In the genomic region with DNA sequence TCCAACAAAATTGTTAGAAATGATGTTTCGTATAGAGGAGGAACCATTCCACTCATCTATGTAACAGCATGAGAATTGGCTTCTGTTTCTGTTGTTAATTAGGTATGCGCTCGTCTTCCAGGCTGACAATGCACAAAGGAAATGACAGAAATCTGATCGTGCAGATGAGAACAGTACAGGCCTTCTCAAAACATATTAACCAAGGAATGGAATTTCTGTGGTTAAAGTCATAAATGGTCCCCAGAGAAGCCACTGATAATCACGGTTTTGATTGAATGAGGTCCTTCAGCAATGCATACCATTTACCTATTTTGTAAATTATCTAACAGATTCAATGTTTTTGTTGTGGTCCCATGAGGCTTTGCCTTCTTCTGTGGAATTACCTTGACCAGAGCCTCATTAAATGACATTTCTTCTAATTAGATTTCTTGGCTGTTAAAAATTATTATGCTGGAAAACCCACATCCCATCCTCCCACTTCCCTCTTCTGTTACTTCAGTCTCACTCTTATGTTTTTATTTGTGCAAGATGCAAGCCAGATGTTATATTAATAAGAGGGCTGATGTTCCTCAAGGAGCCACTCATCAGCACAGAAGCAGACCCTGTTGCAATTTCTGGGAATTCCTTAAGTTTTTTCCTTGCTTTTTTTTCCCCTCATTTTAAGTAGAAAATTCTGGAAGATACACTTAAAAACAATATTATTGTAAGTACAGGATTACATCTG, we compare ENCODE assay signal across 20 cellular contexts.
DNase-seq lines count a peak whose midpoint lies in the region; FAIRE-seq and TF ChIP-seq lines count a peak whose summit lies in the region.
"Had no signal": no experiment of that assay in that cellular context is flagged by ENCODE, and none has a peak within 500 bp of the region (broad histone marks: within the 10 kb centered on the region; RNA-seq: fewer than 3 reads in every experiment).

No MANE protein-coding gene starts in this region.

- no peak overlapping the region for H2AFZ ChIP-seq in astrocyte (ENCODE audit: low read depth, low read length)

- H3K27ac ChIP-seq in astrocyte (ENCODE audit: low read depth, low read length), result no peak overlapping the region
- H3K27ac ChIP-seq: Peyer's patch, right atrium auricular region had no signal

- H3K36me3 Mint-ChIP-seq in astrocyte (ENCODE audit: low read depth, unreplicated experiment), result no peaks in the 10 kb centered on the region
- H3K36me3 Mint-ChIP-seq: memory B cell had no signal

- H3K27me3 Mint-ChIP-seq in astrocyte (ENCODE audit: low read depth, unreplicated experiment), result no peaks in the 10 kb centered on the region
- H3K27me3 Mint-ChIP-seq: B cell, memory B cell had no signal

- H3K4me3 Mint-ChIP-seq in astrocyte (ENCODE audit: unreplicated experiment), result no peak overlapping the region
- H3K4me3 Mint-ChIP-seq: B cell, memory B cell had no signal

- H3K9me3 ChIP-seq in astrocyte (ENCODE audit: insufficient read depth, low read depth, low read length), result no peaks in the 10 kb centered on the region
- H3K9me3 ChIP-seq: Peyer's patch had no signal

- no peaks in the 10 kb centered on the region for H4K20me1 ChIP-seq in astrocyte (ENCODE audit: insufficient read depth, low read length)

- H3K4me1 ChIP-seq in astrocyte (ENCODE audit: insufficient read depth, low read length), result no peaks in the 10 kb centered on the region
- H3K4me1 ChIP-seq: Peyer's patch, right atrium auricular region had no signal

- H3K4me3 ChIP-seq in AG10803 (ENCODE audit: low read length) (no peak overlapping the region), astrocyte (ENCODE audit: insufficient read depth, low read depth, low read length) (no peak overlapping the region)
- H3K4me3 ChIP-seq: Peyer's patch, right atrium auricular region, tibial nerve had no signal

- no peak overlapping the region for H3K9ac ChIP-seq in astrocyte (ENCODE audit: low read length)

- H3K27me3 ChIP-seq in astrocyte (ENCODE audit: insufficient read depth, low read length), result no peaks in the 10 kb centered on the region
- H3K27me3 ChIP-seq: Peyer's patch, right atrium auricular region, tibial nerve had no signal

- TF ChIP-seq CTCF in AG10803 (conservative IDR thresholded peaks at IDR 0.05; ENCODE audit: low read length), result no peak
- TF ChIP-seq CTCF in astrocyte (IDR thresholded peaks at IDR 0.05; ENCODE audit: insufficient read depth, low read depth, low read length), result no peak

- H3K4me2 ChIP-seq in astrocyte (ENCODE audit: low read length), result no peak overlapping the region

- H3K9me3 Mint-ChIP-seq in astrocyte (ENCODE audit: unreplicated experiment), result peaks cover 2% of the 10 kb centered on the region

- peak; percentile 86 for DNase-seq in AG10803 (ENCODE audit: low read depth)
- DNase-seq in H4 (ENCODE audit: low spot score), result peak; percentile 16
- DNase-seq in astrocyte (ENCODE audit: low read depth), result peak; percentile 18
- peak; percentile 30 for DNase-seq in myocyte (ENCODE audit: low read depth)
- no peak for DNase-seq in stimulated activated CD4-positive, alpha-beta T cell treated with anti-CD3 and anti-CD28 coated beads, Interleukin-4, amount 100 ng/mL, for 1 hour
- no peak for DNase-seq in stimulated activated naive CD4-positive, alpha-beta T cell treated with Interleukin-2 at 50 U/mL for 16 hours (lab: John Stamatoyannopoulos, UW)
- DNase-seq in LoVo (ENCODE audit: low spot score), result no peak
- no peak for DNase-seq in activated T-cell treated with anti-CD3 and anti-CD28 coated beads for 4 hours
- DNase-seq: activated CD4-positive, CD25-positive, alpha-beta regulatory T cell treated with anti-CD3 and anti-CD28 coated beads, Interleukin-2, amount 50 U/mL, for 72 hours; DMS53; effector CD4-positive, alpha-beta T cell; NCI-H187 treated with DMSO at 0.1 percent for 48 hours; NCI-H774; Peyer's patch; stimulated activated CD4-positive, alpha-beta T cell treated with anti-CD3 and anti-CD28 coated beads, Interleukin-4, amount 100 ng/mL, for 24 hours; T-helper 1 cell had no signal

- no peaks in the 10 kb centered on the region for H3K36me3 ChIP-seq in astrocyte (ENCODE audit: insufficient read depth, low read length)
- H3K36me3 ChIP-seq: Peyer's patch, right atrium auricular region, tibial nerve had no signal

- peaks cover 8% of the 10 kb centered on the region for H3K4me1 Mint-ChIP-seq in astrocyte (ENCODE audit: low read depth, unreplicated experiment)
- H3K4me1 Mint-ChIP-seq: B cell, memory B cell had no signal

- no peak overlapping the region for H3K27ac Mint-ChIP-seq in astrocyte (ENCODE audit: unreplicated experiment)
- H3K27ac Mint-ChIP-seq: B cell, memory B cell had no signal

- FAIRE-seq in astrocyte (lab: Jason Lieb, UNC), result peak; percentile 85

- H3K79me2 ChIP-seq in astrocyte (ENCODE audit: insufficient read depth, low read length), result no peaks in the 10 kb centered on the region

Comparison
In these comparisons a context has a peak if more than half of its experiments do, and no peak if none do; other contexts are left out.
1. DNase-seq: peak in AG10803 (single experiment), H4 (single experiment), astrocyte (single experiment) and myocyte (single experiment); none in stimulated activated CD4-positive, alpha-beta T cell treated with anti-CD3 and anti-CD28 coated beads, Interleukin-4, amount 100 ng/mL, for 1 hour (single experiment), stimulated activated naive CD4-positive, alpha-beta T cell treated with Interleukin-2 at 50 U/mL for 16 hours (single experiment), LoVo (single experiment) and activated T-cell treated with anti-CD3 and anti-CD28 coated beads for 4 hours (single experiment).